13 cellular contexts compared by ENCODE assay signal in genomic region chr4:151745727-151746231, GRCh38. TPM values are rescaled to one million over a fixed set of nuclear protein-coding genes. Genes with fewer than 3 reads are reported as not detected.
DNase-seq lines count a peak whose midpoint lies in the region; ATAC-seq and TF ChIP-seq lines count a peak whose summit lies in the region.
"Had no signal": no experiment of that assay in that cellular context is flagged by ENCODE, and none has a peak within 500 bp of the region (broad histone marks: within the 10 kb centered on the region; RNA-seq: fewer than 3 reads in every experiment).

No MANE protein-coding gene starts in this region.

- H3K36me3 ChIP-seq in HUES48 (ENCODE audit: control insufficient read depth, insufficient read depth, low read length): no peaks in the 10 kb centered on the region
- H3K36me3 ChIP-seq in heart right ventricle: peaks cover 0 to 8% (median 0%) of the 10 kb centered on the region in 9 donors
- peaks cover 0 to 12% (median 0%) of the 10 kb centered on the region in 3 donors for H3K36me3 ChIP-seq in tibial nerve

- TF ChIP-seq EP300 in tibial nerve (IDR thresholded peaks at IDR 0.05): no peak

- no peaks in the 10 kb centered on the region for H3K4me1 Mint-ChIP-seq in activated naive CD8-positive, alpha-beta T cell treated with anti-CD3 and anti-CD28 coated beads, Interleukin-2, amount 50 U/mL, for 24 hours
- H3K4me1 Mint-ChIP-seq: natural killer cell, T-cell had no signal

- H3K27ac ChIP-seq in HUES48 (ENCODE audit: low read depth, low read length) (peak overlapping the region; percentile 80), heart right ventricle (peak overlapping the region in 6 of 10 donors; percentile 17 to 62 (median 57)), tibial nerve (peak overlapping the region in 3 of 4 donors; percentile 61 to 80 (median 71))
- H3K27ac ChIP-seq: stomach had no signal

- no peak overlapping the region for H3K9ac ChIP-seq in HUES48 (ENCODE audit: low read depth, low read length)

- no peaks in the 10 kb centered on the region for H3K27me3 Mint-ChIP-seq in activated naive CD8-positive, alpha-beta T cell treated with anti-CD3 and anti-CD28 coated beads, Interleukin-2, amount 50 U/mL, for 24 hours
- H3K27me3 Mint-ChIP-seq: activated CD4-positive, alpha-beta T cell treated with anti-CD3 and anti-CD28 coated beads for 36 hours; activated T-cell treated with anti-CD3 and anti-CD28 coated beads, Interleukin-2, amount 50 U/mL, for 24 hours; T-cell had no signal

- intact Hi-C loops in heart right ventricle (cut with DNase I) (loop anchor here in 1 of 10 donors (2.0 kb wide), 1 partner anchor 31 kb away; no protein-coding TSS in a partner anchor), posterior vena cava (cut with DNase I) (no loop called here)

- DNase-seq in astrocyte of the spinal cord (ENCODE audit: low read depth, low spot score) (peak; percentile 19), heart right ventricle (no peak), tibial nerve (ENCODE audit: low spot score in 2 of 2) (no peak), DMS 273 treated with DMSO at 0.1 percent for 48 hours (lab: John Stamatoyannopoulos, UW) (no peak), posterior vena cava (ENCODE audit: low spot score) (no peak)
- no peak for DNase-seq in activated naive CD8-positive, alpha-beta T cell treated with anti-CD3 and anti-CD28 coated beads, Interleukin-2, amount 50 U/mL, for 24 hours
- DNase-seq: activated CD4-positive, alpha-beta T cell treated with anti-CD3 and anti-CD28 coated beads for 36 hours; activated T-cell treated with anti-CD3 and anti-CD28 coated beads, Interleukin-2, amount 50 U/mL, for 24 hours; natural killer cell; sigmoid colon; stomach; T-cell had no signal

- H3K36me3 Mint-ChIP-seq in activated naive CD8-positive, alpha-beta T cell treated with anti-CD3 and anti-CD28 coated beads, Interleukin-2, amount 50 U/mL, for 24 hours (ENCODE audit: low read depth): peaks cover 23% of the 10 kb centered on the region
- H3K36me3 Mint-ChIP-seq: natural killer cell had no signal

- H3K4me3 ChIP-seq in HUES48 (ENCODE audit: low read depth, low read length) (no peak overlapping the region), astrocyte of the spinal cord (ENCODE audit: low read depth, low read length) (no peak overlapping the region), heart right ventricle (no peak overlapping the region), tibial nerve (no peak overlapping the region)
- H3K4me3 ChIP-seq: sigmoid colon, stomach had no signal

- H3K27me3 ChIP-seq in HUES48 (ENCODE audit: control insufficient read depth, insufficient read depth, low read length) (no peaks in the 10 kb centered on the region), heart right ventricle (no peaks in the 10 kb centered on the region), tibial nerve (no peaks in the 10 kb centered on the region)
- H3K27me3 ChIP-seq: sigmoid colon, stomach had no signal

- TF ChIP-seq CTCF in astrocyte of the spinal cord (IDR thresholded peaks at IDR 0.05; ENCODE audit: low read depth, low read length) (no peak), heart right ventricle (IDR thresholded peaks at IDR 0.05) (no peak), tibial nerve (IDR thresholded peaks at IDR 0.05) (no peak)

- no peak overlapping the region for H3K4me3 Mint-ChIP-seq in activated naive CD8-positive, alpha-beta T cell treated with anti-CD3 and anti-CD28 coated beads, Interleukin-2, amount 50 U/mL, for 24 hours
- H3K4me3 Mint-ChIP-seq: activated CD4-positive, alpha-beta T cell treated with anti-CD3 and anti-CD28 coated beads for 36 hours; activated T-cell treated with anti-CD3 and anti-CD28 coated beads, Interleukin-2, amount 50 U/mL, for 24 hours; natural killer cell; T-cell had no signal

- peaks cover 36% of the 10 kb centered on the region for H3K4me1 ChIP-seq in HUES48 (ENCODE audit: control insufficient read depth, insufficient read depth, low read length)
- peaks cover 0 to 30% (median 13%) of the 10 kb centered on the region in 9 donors for H3K4me1 ChIP-seq in heart right ventricle
- H3K4me1 ChIP-seq in tibial nerve: peaks cover 0 to 25% (median 2%) of the 10 kb centered on the region in 4 donors

- WGBS in heart right ventricle, 2 donors: 28 to 47% methylated on average over 4 of the region's 4 CpGs
- 31 to 38% methylated on average over 4 of the region's 4 CpGs for WGBS in tibial nerve, 2 donors

- no peak overlapping the region for H3K27ac Mint-ChIP-seq in activated naive CD8-positive, alpha-beta T cell treated with anti-CD3 and anti-CD28 coated beads, Interleukin-2, amount 50 U/mL, for 24 hours
- H3K27ac Mint-ChIP-seq: activated CD4-positive, alpha-beta T cell treated with anti-CD3 and anti-CD28 coated beads for 36 hours; activated T-cell treated with anti-CD3 and anti-CD28 coated beads, Interleukin-2, amount 50 U/mL, for 24 hours; natural killer cell; T-cell had no signal

- H3K9me3 ChIP-seq in HUES48 (ENCODE audit: control insufficient read depth, insufficient read depth, low read length): no peaks in the 10 kb centered on the region
- peaks cover 0 to 5% (median 0%) of the 10 kb centered on the region in 11 donors for H3K9me3 ChIP-seq in heart right ventricle
- no peaks in the 10 kb centered on the region for H3K9me3 ChIP-seq in tibial nerve
- H3K9me3 ChIP-seq: sigmoid colon, stomach had no signal

- TF ChIP-seq POLR2A in tibial nerve (IDR thresholded peaks at IDR 0.05): no peak

- in situ Hi-C loops in astrocyte of the spinal cord (cut with HindIII; ENCODE audit: low sequenced_read_pairs): no loop called here

- peak in 5 of 8 donors; percentile 42 to 75 (median 58) for ATAC-seq in heart right ventricle
- ATAC-seq in activated naive CD8-positive, alpha-beta T cell treated with anti-CD3 and anti-CD28 coated beads, Interleukin-2, amount 50 U/mL, for 24 hours: no peak
- ATAC-seq: activated CD4-positive, alpha-beta T cell treated with anti-CD3 and anti-CD28 coated beads for 36 hours; natural killer cell; T-cell had no signal

- no peaks in the 10 kb centered on the region for H3K9me3 Mint-ChIP-seq in activated naive CD8-positive, alpha-beta T cell treated with anti-CD3 and anti-CD28 coated beads, Interleukin-2, amount 50 U/mL, for 24 hours
- H3K9me3 Mint-ChIP-seq: activated T-cell treated with anti-CD3 and anti-CD28 coated beads, Interleukin-2, amount 50 U/mL, for 24 hours; natural killer cell; T-cell had no signal

RNA-seq across cellular contexts. Expression of gene GATB, which starts 15.0 kb away (rescaled TPM):
- total RNA-seq in heart right ventricle (100 to 1,000 TPM in 2 of 10 donors, 10 to 100 TPM in 8; 79.0 to 122 (median 88.5) TPM), tibial nerve (10 to 100 TPM; 26.6 to 49.2 (median 32.6) TPM), posterior vena cava (10 to 100 TPM; 11.2 to 14.2 TPM)
- 100 to 1,000 TPM in 1 of 2 donors, 10 to 100 TPM in 1; 39.1 to 168 TPM for polyA plus RNA-seq in heart right ventricle
